Comparison of ENCODE assay signal across 1 cellular context in the genomic region with DNA sequence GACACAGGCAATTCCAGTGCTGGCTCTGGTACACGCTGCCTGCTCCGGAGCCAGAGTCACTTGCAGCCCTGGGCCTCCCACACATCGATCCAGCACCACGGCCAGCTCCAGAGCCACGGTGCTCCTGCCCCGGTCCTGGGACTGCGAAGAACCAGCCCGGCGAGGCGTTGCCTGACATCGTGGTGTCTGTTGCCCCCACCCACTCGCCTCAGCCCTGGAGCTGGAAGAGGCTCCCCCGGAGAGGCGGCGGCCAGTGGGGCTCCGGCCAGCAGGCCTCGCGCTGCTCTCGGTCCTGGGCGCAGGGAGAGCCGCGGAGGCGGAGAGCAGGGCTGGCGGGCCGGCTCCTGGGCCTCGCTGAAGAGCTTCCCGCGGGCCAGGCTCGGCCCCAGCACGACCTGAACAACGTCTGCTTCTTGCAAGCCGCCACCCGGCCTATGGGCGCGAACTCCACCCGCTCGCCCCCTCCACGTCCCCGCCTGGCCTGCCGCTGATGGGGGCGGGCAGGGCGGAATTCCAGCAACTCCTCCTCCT.
TF ChIP-seq lines count a peak whose summit lies in the region.

No MANE protein-coding gene starts in this region.

TF ChIP-seq in SK-N-SH, 30 proteins besides CTCF, POLR2A, EP300 and RAD21 (continued from another document):
- TF ChIP-seq JUND (IDR thresholded peaks at IDR 0.05), result no peak
